22 cellular contexts compared by ENCODE assay signal in genomic region chr6:46243754-46244153, GRCh38.
DNase-seq lines count a peak whose midpoint lies in the region; ATAC-seq and TF ChIP-seq lines count a peak whose summit lies in the region.
"Had no signal": no experiment of that assay in that cellular context is flagged by ENCODE, and none has a peak within 500 bp of the region (broad histone marks: within the 10 kb centered on the region; RNA-seq: fewer than 3 reads in every experiment).

No MANE protein-coding gene starts in this region.

- peak overlapping the region; percentile 77 for H3K4me2 ChIP-seq in BLaER1
- H3K4me2 ChIP-seq in BLaER1 treated with 17β-estradiol and CSF1 and Interleukin-3, amounts not matched to agents 10 nM and 100 nM = peak overlapping the region; percentile 39 to 78 (median 68)
- H3K4me2 ChIP-seq: GM23338, SK-N-SH had no signal

- H3K27me3 ChIP-seq in BLaER1 = no peaks in the 10 kb centered on the region
- H3K27me3 ChIP-seq in BLaER1 treated with 17β-estradiol and CSF1 and Interleukin-3, amounts not matched to agents 10 nM and 100 nM = no peaks in the 10 kb centered on the region
- H3K27me3 ChIP-seq in heart left ventricle = no peaks in the 10 kb centered on the region
- H3K27me3 ChIP-seq in psoas muscle (ENCODE audit: insufficient read depth in 3 of 3, low read length in 2 of 3) = no peaks in the 10 kb centered on the region
- H3K27me3 ChIP-seq in Peyer's patch = no peaks in the 10 kb centered on the region
- H3K27me3 ChIP-seq: MG63 had no signal

- intact Hi-C loops in heart left ventricle (cut with DNase I) = loop anchor here in 1 of 10 donors (10.0 kb wide), 1 partner anchor 131 kb away; no protein-coding TSS in a partner anchor
- intact Hi-C loops in psoas muscle (cut with DNase I) = no loop called here

- peak; percentile 51 to 72 (median 62) for ATAC-seq in heart left ventricle
- ATAC-seq in psoas muscle = peak; percentile 64 to 86 (median 80)
- ATAC-seq in HG03097 (IDR thresholded peaks at IDR 0.05; ENCODE audit: low FRiP score, unreplicated experiment) = no peak
- ATAC-seq: GM23338, Panc1 had no signal

- no peaks in the 10 kb centered on the region for H4K20me1 ChIP-seq in BLaER1
- H4K20me1 ChIP-seq in BLaER1 treated with 17β-estradiol and CSF1 and Interleukin-3, amounts not matched to agents 10 nM and 100 nM = no peaks in the 10 kb centered on the region

- H3K36me3 ChIP-seq in BLaER1 = no peaks in the 10 kb centered on the region
- no peaks in the 10 kb centered on the region for H3K36me3 ChIP-seq in BLaER1 treated with 17β-estradiol and CSF1 and Interleukin-3, amounts not matched to agents 10 nM and 100 nM
- H3K36me3 ChIP-seq in heart left ventricle = peaks cover 0 to 30% (median 0%) of the 10 kb centered on the region in 9 donors
- no peaks in the 10 kb centered on the region for H3K36me3 ChIP-seq in psoas muscle (ENCODE audit: insufficient read depth in 1 of 2, low read depth in 1 of 2)
- no peaks in the 10 kb centered on the region for H3K36me3 ChIP-seq in Peyer's patch
- H3K36me3 ChIP-seq: MG63 had no signal

- peak in 2 of 5 donors; percentile 35 to 39 for DNase-seq in heart left ventricle
- peak; percentile 15 to 57 for DNase-seq in psoas muscle
- no peak for DNase-seq in Peyer's patch
- DNase-seq in stimulated activated CD4-positive, alpha-beta T cell treated with anti-CD3 and anti-CD28 coated beads, Interleukin-2, amount 100 ng/mL, for 48 hours = no peak
- DNase-seq: CD8-positive, alpha-beta memory T cell; DMS153; H9; KBM-7; MG63; NCI-H1105 treated with DMSO at 0.1 percent for 48 hours; NCI-H146; NCI-H2029; NCI-H446; NCI-H524 treated with DMSO at 0.1 percent for 48 hours; NCI-H82; SK-N-SH; SW 1271 had no signal

- 54 to 73% (median 69%) methylated on average over 5 of the region's 5 CpGs for WGBS in heart left ventricle, 4 donors
- WGBS in psoas muscle, 3 donors = 22 to 49% (median 30%) methylated on average over 5 of the region's 5 CpGs

- H3K4me3 ChIP-seq in BLaER1 (peak overlapping the region; percentile 42), heart left ventricle (no peak overlapping the region), psoas muscle (no peak overlapping the region), Peyer's patch (no peak overlapping the region)
- H3K4me3 ChIP-seq in BLaER1 treated with 17β-estradiol and CSF1 and Interleukin-3, amounts not matched to agents 10 nM and 100 nM = peak overlapping the region in 1 of 10 experiments; percentile 8; a peak in 2 of 20 replicates
- H3K4me3 ChIP-seq: GM23338, MG63 had no signal

- H3K27ac ChIP-seq in BLaER1 = peak overlapping the region; percentile 77
- peak overlapping the region in 8 of 11 experiments; percentile 30 to 72 (median 56); a peak in 16 of 22 replicates for H3K27ac ChIP-seq in BLaER1 treated with 17β-estradiol and CSF1 and Interleukin-3, amounts not matched to agents 10 nM and 100 nM
- peak overlapping the region in 7 of 12 donors; percentile 24 to 69 (median 53) for H3K27ac ChIP-seq in heart left ventricle
- H3K27ac ChIP-seq in psoas muscle = no peak overlapping the region
- no peak overlapping the region for H3K27ac ChIP-seq in Peyer's patch

- H3K9ac ChIP-seq in BLaER1 = no peak overlapping the region
- peak overlapping the region in 1 of 11 experiments; percentile 26; a peak in 1 of 22 replicates for H3K9ac ChIP-seq in BLaER1 treated with 17β-estradiol and CSF1 and Interleukin-3, amounts not matched to agents 10 nM and 100 nM
- H3K9ac ChIP-seq: SK-N-SH had no signal

- TF ChIP-seq POLR2A in heart left ventricle (IDR thresholded peaks at IDR 0.05) = no peak
- TF ChIP-seq POLR2A in Peyer's patch (IDR thresholded peaks at IDR 0.05) = no peak

- H3K4me1 ChIP-seq in BLaER1 (peaks cover 58% of the 10 kb centered on the region), heart left ventricle (peaks cover 2 to 70% (median 25%) of the 10 kb centered on the region in 12 donors), psoas muscle (peaks cover 15% of the 10 kb centered on the region), Peyer's patch (no peaks in the 10 kb centered on the region)
- peaks cover 13 to 58% (median 40%) of the 10 kb centered on the region in 10 experiments for H3K4me1 ChIP-seq in BLaER1 treated with 17β-estradiol and CSF1 and Interleukin-3, amounts not matched to agents 10 nM and 100 nM

- H3K9me3 ChIP-seq in BLaER1 (no peaks in the 10 kb centered on the region), heart left ventricle (no peaks in the 10 kb centered on the region), psoas muscle (no peaks in the 10 kb centered on the region), Peyer's patch (no peaks in the 10 kb centered on the region)
- peaks cover 0 to 7% (median 0%) of the 10 kb centered on the region in 11 experiments; a peak in 5 of 22 replicates for H3K9me3 ChIP-seq in BLaER1 treated with 17β-estradiol and CSF1 and Interleukin-3, amounts not matched to agents 10 nM and 100 nM (replicated peaks in 1 of 11)
- H3K9me3 ChIP-seq: MG63, SK-N-SH had no signal

- TF ChIP-seq CTCF in heart left ventricle (IDR thresholded peaks at IDR 0.05) (no peak), psoas muscle (IDR thresholded peaks at IDR 0.05) (no peak), Peyer's patch (IDR thresholded peaks at IDR 0.05) (no peak)

Comparison
In these comparisons a context has a peak if more than half of its experiments do, and no peak if none do; other contexts are left out.
1. H3K27ac ChIP-seq: peak in BLaER1 (single experiment), BLaER1 treated with 17β-estradiol and CSF1 and Interleukin-3, amounts not matched to agents 10 nM and 100 nM (8 of 11) and heart left ventricle (7 of 12); none in psoas muscle (single experiment) and Peyer's patch (0 of 4).
2. DNase-seq: peak in psoas muscle (2 of 2); none in Peyer's patch (0 of 3) and stimulated activated CD4-positive, alpha-beta T cell treated with anti-CD3 and anti-CD28 coated beads, Interleukin-2, amount 100 ng/mL, for 48 hours (0 of 2).